In the genomic region with DNA sequence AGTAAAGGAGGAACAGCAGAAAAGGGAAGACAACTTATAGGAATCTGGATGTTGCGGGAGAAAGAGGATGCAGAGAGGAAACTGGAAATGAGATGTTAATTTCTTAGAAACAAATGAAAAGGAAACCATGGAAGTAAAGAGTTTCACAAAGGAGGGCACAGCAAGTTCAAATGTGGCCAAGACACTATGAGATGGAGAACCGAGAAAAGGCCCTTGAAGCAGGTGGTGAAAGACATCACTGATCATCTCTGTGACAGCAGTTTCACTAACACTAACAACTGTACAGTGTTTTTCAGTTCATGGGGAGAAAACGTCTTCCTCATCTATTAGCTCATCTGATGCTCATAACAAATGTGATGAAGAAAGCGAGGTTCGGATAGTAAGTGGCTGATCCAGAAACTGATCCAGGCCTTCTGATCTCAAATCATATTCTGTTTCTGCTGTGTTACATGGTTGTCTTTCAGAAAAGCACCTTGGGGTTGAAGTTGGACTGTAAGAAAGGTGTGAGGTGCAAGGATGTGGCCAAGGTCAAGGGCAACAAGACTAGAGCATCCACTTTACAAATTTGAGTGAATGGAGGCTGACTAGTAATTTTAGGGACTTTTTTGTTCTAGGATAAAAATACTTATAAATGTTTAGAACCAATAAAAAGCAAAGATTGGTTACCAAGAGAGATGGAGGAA, we compare ENCODE assay signal across 12 cellular contexts.
DNase-seq lines count a peak whose midpoint lies in the region; ATAC-seq and TF ChIP-seq lines count a peak whose summit lies in the region.
"Had no signal": no experiment of that assay in that cellular context is flagged by ENCODE, and none has a peak within 500 bp of the region (broad histone marks: within the 10 kb centered on the region; RNA-seq: fewer than 3 reads in every experiment).

No MANE protein-coding gene starts in this region.

- ATAC-seq in GM19328 (IDR thresholded peaks at IDR 0.05; ENCODE audit: unreplicated experiment): peak; percentile 96
- ATAC-seq in HG02642 (IDR thresholded peaks at IDR 0.05; ENCODE audit: poor library complexity, unreplicated experiment): peak; percentile 98
- peak; percentile 98 for ATAC-seq in HG03378 (IDR thresholded peaks at IDR 0.05; ENCODE audit: unreplicated experiment)
- ATAC-seq: activated CD8-positive, alpha-beta T cell treated with anti-CD3 and anti-CD28 coated beads for 36 hours; activated naive CD4-positive, alpha-beta T cell treated with anti-CD3 and anti-CD28 coated beads, Interleukin-2, amount 50 U/mL, for 72 hours had no signal

- DNase-seq in GM10266 (ENCODE audit: extremely low spot score): peak; percentile 72
- no peak for DNase-seq in activated naive CD4-positive, alpha-beta T cell treated with Interleukin-2 at 50 U/mL for 16 hours
- no peak for DNase-seq in SK-N-DZ (ENCODE audit: low spot score)
- no peak for DNase-seq in COLO829 (ENCODE audit: low spot score)
- no peak for DNase-seq in NCI-H2107 treated with DMSO at 0.1 percent for 48 hours (lab: John Stamatoyannopoulos, UW; ENCODE audit: unreplicated experiment)
- DNase-seq: activated CD8-positive, alpha-beta T cell treated with anti-CD3 and anti-CD28 coated beads for 36 hours; DMS79 treated with DMSO at 0.1 percent for 48 hours; HCEC 1CT had no signal

- TF ChIP-seq CTCF in GM10266 (IDR thresholded peaks at IDR 0.05; ENCODE audit: control insufficient read depth, insufficient read depth, low read depth, missing control alignments): no peak
